Comparison of ENCODE assay signal across 1 cellular context in the genomic region with DNA sequence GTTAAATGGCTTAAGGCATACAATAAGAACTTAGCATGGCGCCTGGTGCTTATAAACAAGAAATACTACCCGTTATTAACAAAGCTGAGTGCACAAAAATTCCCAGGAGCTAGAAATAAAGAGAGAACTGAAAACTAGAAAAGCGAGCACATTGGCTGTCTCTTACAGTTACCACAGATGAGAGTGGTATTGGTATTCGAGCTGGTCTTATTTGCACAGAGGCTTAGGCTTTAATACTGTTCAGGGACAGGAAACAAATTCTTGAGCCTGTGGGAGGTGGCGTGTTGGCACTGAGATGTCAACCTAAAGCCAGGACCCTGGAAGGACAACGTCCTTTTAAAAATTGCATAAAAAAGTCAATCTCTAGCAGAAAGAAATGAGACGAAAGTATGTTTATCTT.
TF ChIP-seq lines count a peak whose summit lies in the region.

No MANE protein-coding gene starts in this region.

TF ChIP-seq in GM23338, 12 proteins besides CTCF, POLR2A, EP300 and RAD21 (continued from another document):
- TF ChIP-seq ZNF462 (CRISPR knock-in tag; IDR thresholded peaks at IDR 0.05), result no peak
- no peak for TF ChIP-seq CREB1 (CRISPR knock-in tag; IDR thresholded peaks at IDR 0.05; ENCODE audit: low read depth)
- TF ChIP-seq POLR2AphosphoS5 (IDR thresholded peaks at IDR 0.05; ENCODE audit: low read depth), result no peak
- TF ChIP-seq, protein P1, sequence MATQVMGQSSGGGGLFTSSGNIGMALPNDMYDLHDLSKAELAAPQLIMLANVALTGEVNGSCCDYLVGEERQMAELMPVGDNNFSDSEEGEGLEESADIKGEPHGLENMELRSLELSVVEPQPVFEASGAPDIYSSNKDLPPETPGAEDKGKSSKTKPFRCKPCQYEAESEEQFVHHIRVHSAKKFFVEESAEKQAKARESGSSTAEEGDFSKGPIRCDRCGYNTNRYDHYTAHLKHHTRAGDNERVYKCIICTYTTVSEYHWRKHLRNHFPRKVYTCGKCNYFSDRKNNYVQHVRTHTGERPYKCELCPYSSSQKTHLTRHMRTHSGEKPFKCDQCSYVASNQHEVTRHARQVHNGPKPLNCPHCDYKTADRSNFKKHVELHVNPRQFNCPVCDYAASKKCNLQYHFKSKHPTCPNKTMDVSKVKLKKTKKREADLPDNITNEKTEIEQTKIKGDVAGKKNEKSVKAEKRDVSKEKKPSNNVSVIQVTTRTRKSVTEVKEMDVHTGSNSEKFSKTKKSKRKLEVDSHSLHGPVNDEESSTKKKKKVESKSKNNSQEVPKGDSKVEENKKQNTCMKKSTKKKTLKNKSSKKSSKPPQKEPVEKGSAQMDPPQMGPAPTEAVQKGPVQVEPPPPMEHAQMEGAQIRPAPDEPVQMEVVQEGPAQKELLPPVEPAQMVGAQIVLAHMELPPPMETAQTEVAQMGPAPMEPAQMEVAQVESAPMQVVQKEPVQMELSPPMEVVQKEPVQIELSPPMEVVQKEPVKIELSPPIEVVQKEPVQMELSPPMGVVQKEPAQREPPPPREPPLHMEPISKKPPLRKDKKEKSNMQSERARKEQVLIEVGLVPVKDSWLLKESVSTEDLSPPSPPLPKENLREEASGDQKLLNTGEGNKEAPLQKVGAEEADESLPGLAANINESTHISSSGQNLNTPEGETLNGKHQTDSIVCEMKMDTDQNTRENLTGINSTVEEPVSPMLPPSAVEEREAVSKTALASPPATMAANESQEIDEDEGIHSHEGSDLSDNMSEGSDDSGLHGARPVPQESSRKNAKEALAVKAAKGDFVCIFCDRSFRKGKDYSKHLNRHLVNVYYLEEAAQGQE (IDR thresholded peaks at IDR 0.05; ENCODE audit: unreplicated experiment), result no peak
- TF ChIP-seq NANOG (IDR thresholded peaks at IDR 0.05; ENCODE audit: borderline replicate concordance), result no peak
